ENCODE assay signal across 8 cellular contexts in genomic region chr12:132429932-132430643, GRCh38. TPM values are rescaled to one million over a fixed set of nuclear protein-coding genes. Genes with fewer than 3 reads are reported as not detected.
A peak's percentile ranks its signal among the peaks of the same experiment; 100 is the strongest.
DNase-seq lines count a peak whose midpoint lies in the region; ATAC-seq and TF ChIP-seq lines count a peak whose summit lies in the region.

No MANE protein-coding gene starts in this region.

- no peak for TF ChIP-seq CTCF in GM10266 (IDR thresholded peaks at IDR 0.05; ENCODE audit: control insufficient read depth, insufficient read depth, low read depth, missing control alignments)

- peak; percentile 56 for ATAC-seq in HG03097 (IDR thresholded peaks at IDR 0.05; ENCODE audit: low FRiP score, unreplicated experiment)
- ATAC-seq in esophagus mucosa = peak; percentile 86

- H3K36me3 Mint-ChIP-seq in activated CD4-positive, alpha-beta T cell treated with anti-CD3 and anti-CD28 coated beads, Interleukin-2, amount 10 ng/mL, durations not matched to agents 7 days and 5 days (ENCODE audit: low read depth) = no peaks in the 10 kb centered on the region

- H3K9me3 Mint-ChIP-seq in activated CD4-positive, alpha-beta T cell treated with anti-CD3 and anti-CD28 coated beads, Interleukin-2, amount 10 ng/mL, durations not matched to agents 7 days and 5 days = peaks cover 1% of the 10 kb centered on the region

- CTCF ChIA-PET in activated CD4-positive, alpha-beta T cell treated with anti-CD3 and anti-CD28 coated beads, Interleukin-2, amount 10 ng/mL, durations not matched to agents 7 days and 5 days (lab: Charles Lee) = interaction anchor here (0.9 to 1.2 kb wide), 4 partner anchors 10 to 89 kb away, joined by 3 to 4 read pairs (median 4); no protein-coding TSS in a partner anchor

- no peaks in the 10 kb centered on the region for H3K27me3 Mint-ChIP-seq in activated CD4-positive, alpha-beta T cell treated with anti-CD3 and anti-CD28 coated beads, Interleukin-2, amount 10 ng/mL, durations not matched to agents 7 days and 5 days

- H3K4me3 Mint-ChIP-seq in activated CD4-positive, alpha-beta T cell treated with anti-CD3 and anti-CD28 coated beads, Interleukin-2, amount 10 ng/mL, durations not matched to agents 7 days and 5 days = peak overlapping the region; percentile 58

- POLR2A ChIA-PET in activated CD4-positive, alpha-beta T cell treated with anti-CD3 and anti-CD28 coated beads, Interleukin-2, amount 10 ng/mL, durations not matched to agents 7 days and 5 days (lab: Charles Lee) = no interaction called here

- H3K27ac Mint-ChIP-seq in activated CD4-positive, alpha-beta T cell treated with anti-CD3 and anti-CD28 coated beads, Interleukin-2, amount 10 ng/mL, durations not matched to agents 7 days and 5 days = peak overlapping the region; percentile 87

- peaks cover 43% of the 10 kb centered on the region for H3K4me1 Mint-ChIP-seq in activated CD4-positive, alpha-beta T cell treated with anti-CD3 and anti-CD28 coated beads, Interleukin-2, amount 10 ng/mL, durations not matched to agents 7 days and 5 days

- DNase-seq in GM10266 (ENCODE audit: extremely low spot score) (peak; percentile 85), NCI-H345 (lab: John Stamatoyannopoulos, UW) (peak; percentile 97), medulla oblongata (ENCODE audit: extremely low spot score) (no peak), dedifferentiated amniotic fluid mesenchymal stem cell (ENCODE audit: extremely low spot score) (no peak)
- peak; percentile 80 for DNase-seq in activated CD4-positive, alpha-beta T cell treated with anti-CD3 and anti-CD28 coated beads, Interleukin-2, amount 10 ng/mL, durations not matched to agents 7 days and 5 days
- peak; percentile 42 to 47 for DNase-seq in stimulated activated CD4-positive, alpha-beta T cell treated with anti-CD3 and anti-CD28 coated beads, Interleukin-4, amount 100 ng/mL, for 4 hours

RNA-seq across cellular contexts. Expression of gene FBRSL1, which starts 59.9 kb away (rescaled TPM):
- total RNA-seq in activated CD4-positive, alpha-beta T cell treated with anti-CD3 and anti-CD28 coated beads, Interleukin-2, amount 10 ng/mL, durations not matched to agents 7 days and 5 days = 10 to 100 TPM; 49.8 to 51.1 TPM
- 26.1 TPM for total RNA-seq in esophagus mucosa

Comparison
In these comparisons a context has a peak if more than half of its experiments do, and no peak if none do; other contexts are left out.
1. DNase-seq: peak in GM10266 (single experiment), NCI-H345 (single experiment), activated CD4-positive, alpha-beta T cell treated with anti-CD3 and anti-CD28 coated beads, Interleukin-2, amount 10 ng/mL, durations not matched to agents 7 days and 5 days (single experiment) and stimulated activated CD4-positive, alpha-beta T cell treated with anti-CD3 and anti-CD28 coated beads, Interleukin-4, amount 100 ng/mL, for 4 hours (2 of 2); none in medulla oblongata (single experiment) and dedifferentiated amniotic fluid mesenchymal stem cell (single experiment).